In the genomic region with DNA sequence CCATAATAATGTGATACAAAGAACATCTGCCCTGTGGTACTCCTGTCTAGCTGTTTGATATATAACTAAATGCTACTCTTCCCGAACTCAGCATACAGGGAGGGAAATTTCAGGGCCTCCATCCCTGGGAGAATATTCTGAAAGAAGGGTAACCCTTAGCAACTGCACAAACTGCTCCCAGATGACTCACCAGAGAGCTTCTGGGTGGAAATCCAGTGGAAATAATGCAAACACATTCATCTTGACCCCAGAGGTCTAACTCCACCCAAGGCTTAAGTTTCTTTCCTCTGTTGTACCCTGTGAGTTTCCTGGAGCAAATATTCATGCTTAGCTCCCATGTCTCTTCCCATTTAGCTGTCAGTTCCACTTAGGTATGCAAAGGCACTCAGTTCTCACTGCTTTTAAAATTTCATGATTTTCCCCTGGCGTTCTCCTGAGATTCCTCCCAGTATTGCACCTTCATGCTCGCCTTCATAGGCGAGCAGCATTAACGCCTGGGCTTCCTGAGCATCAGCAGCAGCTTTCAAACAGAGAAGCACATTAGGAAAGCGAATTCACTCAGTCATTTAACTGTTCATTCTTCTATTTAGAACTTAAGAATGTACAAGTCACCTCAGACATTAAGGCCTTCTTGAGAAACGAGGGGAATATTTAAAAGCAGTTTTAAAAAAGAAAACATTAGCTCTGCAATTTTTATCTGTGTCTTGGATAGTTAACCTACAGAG, we compare ENCODE assay signal across 11 cellular contexts. TPM values are rescaled to one million over a fixed set of nuclear protein-coding genes. Genes with fewer than 3 reads are reported as not detected.
A peak's percentile ranks its signal among the peaks of the same experiment; 100 is the strongest.
DNase-seq lines count a peak whose midpoint lies in the region; ATAC-seq lines count a peak whose summit lies in the region.
"Had no signal": no experiment of that assay in that cellular context is flagged by ENCODE, and none has a peak within 500 bp of the region (broad histone marks: within the 10 kb centered on the region; RNA-seq: fewer than 3 reads in every experiment).

No MANE protein-coding gene starts in this region.

- no peak overlapping the region for H3K9ac ChIP-seq in rectal smooth muscle tissue (ENCODE audit: low read length)

- H3K27ac ChIP-seq in rectal smooth muscle tissue (ENCODE audit: low read depth, low read length) = peak overlapping the region; percentile 45

- no peak for ATAC-seq in GM18511 (IDR thresholded peaks at IDR 0.05; ENCODE audit: unreplicated experiment)
- ATAC-seq: naive thymus-derived CD4-positive, alpha-beta T cell had no signal

- no peak overlapping the region for H3K4me3 ChIP-seq in rectal smooth muscle tissue (ENCODE audit: low read length)

- H3K4me1 ChIP-seq in rectal smooth muscle tissue (ENCODE audit: control insufficient read depth, insufficient read depth, low read length) = peaks cover 3% of the 10 kb centered on the region

- DNase-seq in Caki2 (ENCODE audit: low read depth) = peak; percentile 62
- DNase-seq in T1000 (lab: John Stamatoyannopoulos, UW) = peak; percentile 42
- peak; percentile 75 for DNase-seq in glomerular endothelial cell (ENCODE audit: extremely low read depth, low read depth, low spot score)
- no peak for DNase-seq in NCI-H2171 treated with DMSO at 0.1 percent for 48 hours (lab: John Stamatoyannopoulos, UW)
- no peak for DNase-seq in T-helper 9 cell
- no peak for DNase-seq in GOT3 (lab: John Stamatoyannopoulos, UW)
- DNase-seq: activated T-cell treated with anti-CD3 and anti-CD28 coated beads, Interleukin-2, amount 50 U/mL, for 48 hours; naive thymus-derived CD4-positive, alpha-beta T cell; NCI-H146 had no signal

- in situ Hi-C loops in Caki2 (cut with HindIII; ENCODE audit: low pct_unique_long_range_greater_than_20kb, low sequenced_read_pairs) = no loop called here

- no peaks in the 10 kb centered on the region for H3K36me3 ChIP-seq in rectal smooth muscle tissue (ENCODE audit: control insufficient read depth, insufficient read depth, low read length)

- no peaks in the 10 kb centered on the region for H3K27me3 ChIP-seq in rectal smooth muscle tissue (ENCODE audit: control insufficient read depth, insufficient read depth, low read length)

RNA-seq across cellular contexts. Expression of a gene that starts 43.8 kb away (rescaled TPM):
- total RNA-seq in Caki2 (2014; rRNA removed; shearing (Covaris generic); ENCODE audit: low replicate concordance) = 12.0 and 12.4 TPM in 2 replicates
- total RNA-seq in glomerular endothelial cell = 503 and 840 TPM in 2 replicates
- total RNA-seq: naive thymus-derived CD4-positive, alpha-beta T cell had no signal

RNA-seq across cellular contexts. Expression of a gene that starts 48.9 kb away (rescaled TPM):
- total RNA-seq in Caki2 (2014; rRNA removed; shearing (Covaris generic); ENCODE audit: low replicate concordance) = 0.37 TPM in 1 of 2 replicates, not detected in the other
- not detected in 2 replicates for total RNA-seq in glomerular endothelial cell
- total RNA-seq: naive thymus-derived CD4-positive, alpha-beta T cell had no signal

Comparison
In these comparisons a context has a peak if more than half of its experiments do, and no peak if none do; other contexts are left out.
1. DNase-seq: peak in Caki2 (single experiment), T1000 (single experiment) and glomerular endothelial cell (single experiment); none in NCI-H2171 treated with DMSO at 0.1 percent for 48 hours (single experiment), T-helper 9 cell (single experiment) and GOT3 (single experiment).
2. RNA of a gene that starts 43.8 kb away (total RNA-seq): 503 to 840 TPM in glomerular endothelial cell; 12.0 to 12.4 TPM in Caki2; every median in the first group is over 10 times any median in the second.